ENCODE assay signal across 20 cellular contexts in the genomic region with DNA sequence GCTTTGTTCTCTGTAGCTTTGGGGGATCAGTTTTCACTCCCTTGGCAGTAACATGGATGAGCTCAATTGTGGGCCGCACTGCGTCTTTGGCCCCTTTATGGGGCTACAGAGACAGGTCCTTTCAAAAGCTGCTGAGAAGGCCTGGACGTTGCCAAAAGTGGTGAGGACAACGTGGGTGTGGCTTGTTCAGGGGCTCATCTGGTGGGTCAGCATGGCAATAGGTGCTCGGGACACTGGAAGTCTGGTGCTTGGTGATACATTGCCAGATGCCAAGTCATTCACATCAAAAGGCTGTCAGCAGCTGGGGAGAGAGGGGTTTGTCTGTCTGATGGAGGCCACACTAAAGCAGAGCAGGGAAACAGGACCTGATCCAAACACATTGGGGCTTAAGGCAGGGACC.
DNase-seq lines count a peak whose midpoint lies in the region; ATAC-seq, FAIRE-seq and TF ChIP-seq lines count a peak whose summit lies in the region.
"Had no signal": no experiment of that assay in that cellular context is flagged by ENCODE, and none has a peak within 500 bp of the region (broad histone marks: within the 10 kb centered on the region; RNA-seq: fewer than 3 reads in every experiment).

No MANE protein-coding gene starts in this region.

- ATAC-seq in gastrocnemius medialis (peak; percentile 18 to 52), GM19328 (IDR thresholded peaks at IDR 0.05; ENCODE audit: unreplicated experiment) (no peak)
- ATAC-seq: CD8-positive, alpha-beta T cell; HCT116 had no signal

- H3K9me3 ChIP-seq in gastrocnemius medialis: no peaks in the 10 kb centered on the region
- H3K9me3 ChIP-seq: BLaER1, Caco-2 had no signal

- DNase-seq in NCI-H1092 treated with DMSO at 0.1 percent for 48 hours (lab: John Stamatoyannopoulos, UW) (peak; percentile 32), NCI-H1092 (lab: John Stamatoyannopoulos, UW) (no peak), islet precursor cell (peak; percentile 6), gastrocnemius medialis (peak in 1 of 2 donors; percentile 37), H54 (ENCODE audit: insufficient read length, low spot score) (no peak)
- DNase-seq: Caco-2; CD4-positive, CD25-positive, alpha-beta regulatory T cell; CD8-positive, alpha-beta T cell; DND-41; GM23248; H9 had no signal

- H3K4me1 ChIP-seq in gastrocnemius medialis: no peaks in the 10 kb centered on the region
- H3K4me1 ChIP-seq: Caco-2 had no signal

- H3K27me3 ChIP-seq in gastrocnemius medialis: no peaks in the 10 kb centered on the region
- H3K27me3 ChIP-seq: BLaER1 had no signal

- no peak overlapping the region for H3K4me3 ChIP-seq in gastrocnemius medialis
- H3K4me3 ChIP-seq: BLaER1, GM23248 had no signal

- intact Hi-C loops in gastrocnemius medialis (cut with DNase I; ENCODE audit: low total_unique reads): loop anchor here (2.0 to 10.0 kb wide), 2 partner anchors 25 to 123 kb away; no protein-coding TSS in a partner anchor

- H3K36me3 ChIP-seq in gastrocnemius medialis: no peaks in the 10 kb centered on the region
- H3K36me3 ChIP-seq: BLaER1 had no signal

- no peak for TF ChIP-seq CTCF in gastrocnemius medialis (IDR thresholded peaks at IDR 0.05 in 4 of 5, conservative IDR thresholded peaks at IDR 0.05 in 1 of 5)

- no peak for FAIRE-seq in H54 (lab: Jason Lieb, UNC)
- FAIRE-seq: A204.1, G401.6, GM12892, H1 had no signal

- H3K27ac ChIP-seq in gastrocnemius medialis: peak overlapping the region; percentile 76 to 84 (median 78)
- H3K27ac ChIP-seq: 22Rv1, BLaER1, C4-2B, GM23248 had no signal

- no peak for TF ChIP-seq POLR2A in gastrocnemius medialis (IDR thresholded peaks at IDR 0.05)
- TF ChIP-seq POLR2A in H54 (IDR thresholded peaks at IDR 0.05; ENCODE audit: low read depth, low read length): no peak

- in situ Hi-C loops in gastrocnemius medialis (cut with MboI; ENCODE audit: low sequenced_read_pairs in 4 of 4): no loop called here

Comparison
In these comparisons a context has a peak if more than half of its experiments do, and no peak if none do; other contexts are left out.
1. DNase-seq: peak in NCI-H1092 treated with DMSO at 0.1 percent for 48 hours (single experiment) and islet precursor cell (single experiment); none in NCI-H1092 (single experiment) and H54 (single experiment).